ENCODE assay signal across 23 cellular contexts in the genomic region with DNA sequence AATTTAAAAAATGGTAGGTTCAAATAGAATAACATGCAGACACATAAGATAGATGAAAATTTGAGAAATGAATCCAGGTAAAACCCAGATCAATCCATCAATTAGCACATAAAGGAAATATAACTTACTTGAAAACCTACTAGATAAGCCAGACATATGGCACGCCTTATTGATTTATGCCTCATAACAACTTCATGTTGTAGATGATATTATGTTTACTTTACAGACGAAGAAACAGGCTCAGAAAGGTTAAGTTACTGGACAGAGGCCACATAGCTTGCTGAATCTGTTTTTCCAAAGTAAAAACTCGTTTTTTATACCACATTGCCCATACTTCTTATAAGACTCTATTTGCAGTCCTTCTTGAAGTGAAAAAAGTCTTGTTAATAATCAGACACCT. TPM values are rescaled to one million over a fixed set of nuclear protein-coding genes. Genes with fewer than 3 reads are reported as not detected.
"Had no signal": no experiment of that assay in that cellular context is flagged by ENCODE, and none has a peak within 500 bp of the region (broad histone marks: within the 10 kb centered on the region; RNA-seq: fewer than 3 reads in every experiment).

No MANE protein-coding gene starts in this region.

- DNase-seq: KBM-7, MG63, NCI-H1092, NCI-H1105 treated with DMSO at 0.1 percent for 48 hours, NCI-H1436, NCI-H187, NCI-H2029, NCI-H2081 treated with DMSO at 0.1 percent for 48 hours, NCI-H2171, NCI-H226, NCI-H446, NCI-H510A, NCI-H524 treated with DMSO at 0.1 percent for 48 hours, NCI-H69, NCI-H774, Peyer's patch, Right ventricle myocardium superior, SIG-M5 had no signal

- H3K27me3 ChIP-seq: MG63, Peyer's patch, SJSA1 had no signal

- H3K36me3 ChIP-seq: MG63, Peyer's patch, SJSA1 had no signal

- H3K27ac ChIP-seq: Peyer's patch, SJSA1, SK-N-MC had no signal

- H3K4me3 ChIP-seq: MG63, Peyer's patch, SJSA1, SK-N-MC had no signal

- H3K9me3 ChIP-seq: MG63, Peyer's patch, SJSA1 had no signal

RNA-seq across cellular contexts. Expression of gene NCF2, which starts 22.1 kb away (rescaled TPM):
- total RNA-seq: RPMI7951 had no signal

RNA-seq across cellular contexts. Expression of gene APOBEC4, which starts 40.7 kb away (rescaled TPM):
- total RNA-seq: HT-29, LHCN-M2, Right ventricle myocardium superior, RPMI7951, SJSA1 had no signal
